In the genomic region with DNA sequence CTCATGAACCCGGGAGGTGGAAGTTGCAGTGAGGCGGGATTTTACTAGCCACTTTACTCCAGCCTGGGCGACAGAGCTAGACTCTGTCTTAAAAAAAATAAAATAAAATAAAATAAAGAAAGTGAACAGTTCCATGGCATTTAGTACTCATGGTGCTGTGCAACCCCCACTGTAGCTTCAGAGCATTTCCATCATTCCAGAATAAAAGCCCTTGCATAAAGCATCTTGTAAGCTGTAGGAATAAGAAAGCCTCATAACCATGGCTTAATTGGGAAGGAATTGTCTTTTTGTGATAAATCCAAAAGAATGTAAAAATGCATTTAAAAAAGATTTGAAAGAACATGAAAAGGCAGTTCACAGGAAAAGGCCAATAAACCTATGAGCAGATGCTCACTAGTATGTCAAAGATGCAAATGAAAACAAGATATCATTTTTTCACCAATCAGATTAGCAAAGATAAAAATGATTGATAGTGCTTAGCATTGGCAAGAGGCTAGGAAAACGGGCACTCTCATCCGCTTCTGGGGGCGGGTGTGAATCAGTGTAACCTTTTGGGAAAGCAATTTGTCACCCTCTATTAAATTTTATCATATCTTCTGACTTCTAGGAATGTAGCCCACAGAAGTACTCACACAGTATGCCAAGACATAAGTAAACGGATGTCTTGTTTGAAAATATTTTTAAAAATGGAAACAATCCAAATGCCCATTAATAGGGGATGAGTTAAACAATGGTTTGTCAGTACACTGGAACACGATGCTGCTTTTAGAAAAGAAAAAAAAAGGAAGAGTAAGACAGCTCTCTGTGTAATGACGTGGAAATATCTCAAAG, we compare ENCODE assay signal across 15 cellular contexts. TPM values are rescaled to one million over a fixed set of nuclear protein-coding genes. Genes with fewer than 3 reads are reported as not detected.
DNase-seq lines count a peak whose midpoint lies in the region; ATAC-seq and TF ChIP-seq lines count a peak whose summit lies in the region.
"Had no signal": no experiment of that assay in that cellular context is flagged by ENCODE, and none has a peak within 500 bp of the region (broad histone marks: within the 10 kb centered on the region; RNA-seq: fewer than 3 reads in every experiment).

No MANE protein-coding gene starts in this region.

- TF ChIP-seq CTCF in foreskin fibroblast (IDR thresholded peaks at IDR 0.05; ENCODE audit: low read depth, low read length), result no peak
- no peak for TF ChIP-seq CTCF in lower lobe of right lung (IDR thresholded peaks at IDR 0.05)

- no peaks in the 10 kb centered on the region for H3K36me3 ChIP-seq in lower lobe of right lung
- H3K36me3 ChIP-seq: upper lobe of left lung had no signal

- H3K27ac ChIP-seq in lower lobe of right lung, result no peak overlapping the region
- H3K27ac ChIP-seq: SJSA1, upper lobe of left lung had no signal

- intact Hi-C loops in lower lobe of right lung (cut with DNase I), result no loop called here

- H3K9me3 ChIP-seq in lower lobe of right lung, result no peaks in the 10 kb centered on the region
- H3K9me3 ChIP-seq: SJSA1, upper lobe of left lung had no signal

- ATAC-seq in HG02610 (IDR thresholded peaks at IDR 0.05; ENCODE audit: unreplicated experiment) (no peak), lower lobe of right lung (no peak)
- ATAC-seq: activated naive CD8-positive, alpha-beta T cell treated with anti-CD3 and anti-CD28 coated beads, Interleukin-2, amount 50 U/mL, for 24 hours; WTC11 had no signal

- H3K4me1 ChIP-seq in lower lobe of right lung, result peaks cover 7% of the 10 kb centered on the region

- DNase-seq in A172 (ENCODE audit: low spot score) (peak; percentile 87), GM04504 (ENCODE audit: low read depth) (peak; percentile 71), SK-MEL-5 (ENCODE audit: low read depth, low spot score) (peak; percentile 74), foreskin fibroblast (peak; percentile 76 to 85), lower lobe of right lung (no peak), pons (ENCODE audit: low spot score) (no peak), amniotic stem cell (lab: John Stamatoyannopoulos, UW) (no peak)
- DNase-seq: activated naive CD8-positive, alpha-beta T cell treated with anti-CD3 and anti-CD28 coated beads, Interleukin-2, amount 50 U/mL, for 24 hours; hippocampal formation; NCI-H510A; upper lobe of left lung had no signal

- in situ Hi-C loops in SK-MEL-5 (cut with HindIII; ENCODE audit: low pct_unique_long_range_greater_than_20kb, low sequenced_read_pairs), result no loop called here

- H3K27me3 ChIP-seq in lower lobe of right lung (ENCODE audit: low read depth), result no peaks in the 10 kb centered on the region
- H3K27me3 ChIP-seq: SJSA1, upper lobe of left lung had no signal

- H3K4me3 ChIP-seq in foreskin fibroblast (ENCODE audit: low read depth in 1 of 2, low read length in 2 of 2) (no peak overlapping the region), lower lobe of right lung (no peak overlapping the region)
- H3K4me3 ChIP-seq: lung, SJSA1, upper lobe of left lung had no signal

RNA-seq across cellular contexts. Expression of a gene that starts 46.6 kb away (rescaled TPM):
- 1.3 and 3.8 TPM in 2 replicates for total RNA-seq in A172 (2014; rRNA removed; shearing (Covaris generic))
- 3.3 and 5.3 TPM in 2 replicates for total RNA-seq in SK-MEL-5 (2014; rRNA removed; shearing (Covaris generic))
- polyA plus RNA-seq in SK-MEL-5 (2015; cell fraction: cytosol; rRNA removed), result 1.4 and 3.3 TPM in 2 replicates
- 6.4 and 7.1 TPM in 2 replicates for polyA plus RNA-seq in SK-MEL-5 (2015; cell fraction: nucleus; rRNA removed)
- total RNA-seq in lower lobe of right lung, result 8.2 TPM

RNA-seq across cellular contexts. Expression of a gene that starts 56.7 kb away (rescaled TPM):
- 6.9 and 7.6 TPM in 2 replicates for total RNA-seq in A172 (2014; rRNA removed; shearing (Covaris generic))
- 11.7 and 14.4 TPM in 2 replicates for total RNA-seq in SK-MEL-5 (2014; rRNA removed; shearing (Covaris generic))
- 25.0 and 33.8 TPM in 2 replicates for polyA plus RNA-seq in SK-MEL-5 (2015; cell fraction: cytosol; rRNA removed)
- 10.9 and 13.3 TPM in 2 replicates for polyA plus RNA-seq in SK-MEL-5 (2015; cell fraction: nucleus; rRNA removed)
- 6.4 TPM for total RNA-seq in lower lobe of right lung

Comparison
In these comparisons a context has a peak if more than half of its experiments do, and no peak if none do; other contexts are left out.
1. DNase-seq: peak in A172 (single experiment), GM04504 (single experiment), SK-MEL-5 (single experiment) and foreskin fibroblast (2 of 2); none in lower lobe of right lung (single experiment), pons (single experiment) and amniotic stem cell (single experiment).